In genomic region chr11:73578786-73579185, GRCh38 we compare ENCODE assay signal across 14 cellular contexts. TPM values are rescaled to one million over a fixed set of nuclear protein-coding genes. Genes with fewer than 3 reads are reported as not detected.
DNase-seq lines count a peak whose midpoint lies in the region; ATAC-seq and TF ChIP-seq lines count a peak whose summit lies in the region.
"Had no signal": no experiment of that assay in that cellular context is flagged by ENCODE, and none has a peak within 500 bp of the region (broad histone marks: within the 10 kb centered on the region; RNA-seq: fewer than 3 reads in every experiment).

No MANE protein-coding gene starts in this region.

- TF ChIP-seq POLR2A in suprapubic skin (IDR thresholded peaks at IDR 0.05), result no peak

- no peak for TF ChIP-seq EP300 in suprapubic skin (IDR thresholded peaks at IDR 0.05)

- no peaks in the 10 kb centered on the region for H3K36me3 ChIP-seq in suprapubic skin
- H3K36me3 ChIP-seq: right lobe of liver, thyroid gland had no signal

- no peaks in the 10 kb centered on the region for H3K27me3 ChIP-seq in suprapubic skin
- H3K27me3 ChIP-seq: right lobe of liver, thyroid gland had no signal

- no peak for TF ChIP-seq CTCF in fibroblast of villous mesenchyme (IDR thresholded peaks at IDR 0.05; ENCODE audit: insufficient read depth, low read depth, low read length)
- no peak for TF ChIP-seq CTCF in suprapubic skin (IDR thresholded peaks at IDR 0.05)

- ATAC-seq in GM19023 (IDR thresholded peaks at IDR 0.05; ENCODE audit: unreplicated experiment) (peak; percentile 50), HG03135 (IDR thresholded peaks at IDR 0.05; ENCODE audit: unreplicated experiment) (no peak)
- ATAC-seq: T-helper 17 cell had no signal

- no peak overlapping the region for H3K4me3 ChIP-seq in fibroblast of villous mesenchyme (ENCODE audit: low read depth, low read length)
- H3K4me3 ChIP-seq in suprapubic skin, result no peak overlapping the region
- H3K4me3 ChIP-seq: right lobe of liver, thyroid gland had no signal

- H3K27ac ChIP-seq in suprapubic skin, result no peak overlapping the region
- H3K27ac ChIP-seq: right lobe of liver, thyroid gland had no signal

- H3K4me1 ChIP-seq in suprapubic skin, result no peaks in the 10 kb centered on the region
- H3K4me1 ChIP-seq: right lobe of liver had no signal

- peak; percentile 3 for DNase-seq in SIG-M5 treated with dmso at 0.1 percent for 504 hours (lab: John Stamatoyannopoulos, UW; ENCODE audit: unreplicated experiment)
- DNase-seq in SIG-M5 (lab: John Stamatoyannopoulos, UW), result no peak
- DNase-seq in RPMI7951 (ENCODE audit: low read depth), result peak; percentile 16
- peak; percentile 10 for DNase-seq in fibroblast of villous mesenchyme (ENCODE audit: low read depth)
- DNase-seq in NCI-H1048 (lab: John Stamatoyannopoulos, UW), result no peak
- DNase-seq in suprapubic skin (ENCODE audit: low spot score in 2 of 2), result no peak
- DNase-seq: cerebellar nuclear complex, KG1, NCI-H82, right lobe of liver, T-helper 17 cell, thyroid gland had no signal

- no peaks in the 10 kb centered on the region for H3K9me3 ChIP-seq in suprapubic skin
- H3K9me3 ChIP-seq: right lobe of liver, thyroid gland had no signal

RNA-seq across cellular contexts. Expression of gene FAM168A, which starts 19.1 kb away (rescaled TPM):
- total RNA-seq in RPMI7951 (2014; rRNA removed; shearing (Covaris generic)), result 30.4 and 30.5 TPM in 2 replicates
- total RNA-seq in fibroblast of villous mesenchyme, result 22.5 and 23.5 TPM in 2 replicates
- total RNA-seq in suprapubic skin, result 10 to 100 TPM; 17.7 to 40.1 (median 22.2) TPM

Comparison
In these comparisons a context has a peak if more than half of its experiments do, and no peak if none do; other contexts are left out.
1. DNase-seq: peak in SIG-M5 treated with dmso at 0.1 percent for 504 hours (single experiment), RPMI7951 (single experiment) and fibroblast of villous mesenchyme (single experiment); none in SIG-M5 (single experiment), NCI-H1048 (single experiment) and suprapubic skin (0 of 2).